ENCODE assay signal across 1 cellular context in the genomic region with DNA sequence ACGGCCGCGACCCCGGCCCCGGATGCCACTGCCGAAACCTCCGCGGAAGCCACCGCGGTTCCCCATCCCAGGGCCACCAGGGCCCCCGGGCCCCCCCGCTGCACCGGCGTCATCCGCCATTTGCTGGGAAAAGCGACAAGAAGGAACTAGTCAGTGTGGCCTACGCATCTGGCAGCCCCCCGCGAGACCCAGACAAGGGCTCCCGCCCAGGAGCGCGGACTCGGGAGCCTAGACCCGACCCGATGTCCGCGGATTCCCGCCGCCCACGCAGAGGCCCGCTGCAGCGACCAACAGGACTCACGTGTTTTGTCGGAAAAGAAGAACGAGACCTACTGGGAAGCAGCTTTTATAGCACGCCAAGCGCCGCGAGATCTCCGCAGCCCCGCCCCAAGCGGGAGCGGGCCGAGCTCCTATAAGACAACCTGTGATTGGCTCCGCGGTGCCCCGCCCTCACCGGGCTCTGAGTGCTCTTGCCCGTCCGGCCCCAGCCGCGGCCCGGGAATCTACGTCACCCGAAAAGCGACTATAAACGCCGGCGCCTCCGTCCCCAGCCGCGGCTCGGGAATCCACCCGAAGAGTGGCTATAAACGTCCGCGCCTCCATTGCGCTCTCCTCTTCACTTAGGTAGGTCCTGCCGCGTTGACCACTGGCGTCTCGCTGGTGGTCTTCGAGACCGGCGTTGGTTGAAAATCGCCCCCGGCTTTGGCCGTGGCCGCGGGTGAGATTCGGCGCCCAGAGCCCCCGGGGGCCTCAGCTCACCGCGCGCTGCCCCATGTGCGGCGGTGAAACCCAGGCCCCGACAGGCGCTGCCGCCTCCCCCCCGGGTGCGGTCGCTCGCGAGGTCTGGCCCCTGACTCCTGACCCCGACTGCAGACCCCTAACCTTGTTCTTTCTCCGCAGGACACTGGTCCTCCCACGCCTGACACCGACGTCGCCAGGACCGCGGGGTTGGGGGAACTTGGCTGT.
TF ChIP-seq lines count a peak whose summit lies in the region.

RPS2 (minus strand) TSS at position 321 of the 966 bp plus-strand sequence; CDS start at position 120, 201 bp downstream.

TF ChIP-seq in GM12878, 131 proteins besides CTCF, POLR2A, EP300 and RAD21 (continued from another document):
- TF ChIP-seq ZBTB40 (IDR thresholded peaks at IDR 0.05; ENCODE audit: borderline replicate concordance) (peak; percentile 69; the same call in 1 of the 2 replicates), MXI1 (IDR thresholded peaks at IDR 0.05; ENCODE audit: low read depth, low read length) (peak; percentile 94), EED (IDR thresholded peaks at IDR 0.05; ENCODE audit: low read depth) (0 out of 2 replicates have a peak, but pooled peaks have one; percentile 8), GATAD2B (conservative IDR thresholded peaks at IDR 0.05; ENCODE audit: low read depth) (peak; percentile 74), PAX5 (IDR thresholded peaks at IDR 0.05; ENCODE audit: borderline replicate concordance, low read depth, low read length) (peak; percentile 56; the same call in 1 of the 2 replicates), PKNOX1 (IDR thresholded peaks at IDR 0.05) (peak; percentile 63), IKZF2 (IDR thresholded peaks at IDR 0.05) (peak; percentile 51 to 77), POLR2AphosphoS5 (IDR thresholded peaks at IDR 0.05; ENCODE audit: low read length) (peak; percentile 100), GABPA (IDR thresholded peaks at IDR 0.05; ENCODE audit: low read depth) (0 out of 2 replicates have a peak, but pooled peaks have one; percentile 48), DPF2 (IDR thresholded peaks at IDR 0.05) (peak; percentile 54), RBBP5 (conservative IDR thresholded peaks at IDR 0.05) (peak; percentile 88; the same call in 1 of the 2 replicates), WRNIP1 (IDR thresholded peaks at IDR 0.05; ENCODE audit: borderline replicate concordance, low read depth, low read length) (no peak), TCF12 (IDR thresholded peaks at IDR 0.05; ENCODE audit: low read depth, low read length) (peak; percentile 66), MYC (IDR thresholded peaks at IDR 0.05; ENCODE audit: insufficient read depth, insufficient read length, insufficient replicate concordance, low read length, severe bottlenecking) (peak; percentile 99), HDGF (IDR thresholded peaks at IDR 0.05) (no peak), ZZZ3 (IDR thresholded peaks at IDR 0.05; ENCODE audit: control insufficient read depth, insufficient read length, low read depth) (no peak), TAF1 (IDR thresholded peaks at IDR 0.05; ENCODE audit: borderline replicate concordance, low read depth, low read length) (peak; percentile 100), ASH2L (IDR thresholded peaks at IDR 0.05; ENCODE audit: borderline replicate concordance, low read depth) (0 out of 2 replicates have a peak, but pooled peaks have one; percentile 79), CBX5 (IDR thresholded peaks at IDR 0.05; ENCODE audit: low read depth) (peak; percentile 70; the same call in 1 of the 2 replicates), IKZF1 (conservative IDR thresholded peaks at IDR 0.05) (peak; percentile 82), TCF3 (IDR thresholded peaks at IDR 0.05; ENCODE audit: borderline replicate concordance, insufficient read depth, low read depth, low read length) (peak; percentile 89), NBN (IDR thresholded peaks at IDR 0.05) (peak; percentile 79), RCOR1 (conservative IDR thresholded peaks at IDR 0.05; ENCODE audit: low read depth, low read length) (no peak; the same call in 1 of the 2 replicates), ESRRA (IDR thresholded peaks at IDR 0.05; ENCODE audit: low read length) (peak; percentile 66), IRF4 (IDR thresholded peaks at IDR 0.05; ENCODE audit: low read depth, low read length) (peak; percentile 63), YY1 (IDR thresholded peaks at IDR 0.05; ENCODE audit: low read depth, low read length) (peak; percentile 81), NR2F1 (conservative IDR thresholded peaks at IDR 0.05) (peak; percentile 45; the same call in 1 of the 2 replicates), JUNB (IDR thresholded peaks at IDR 0.05) (no peak), ZSCAN29 (IDR thresholded peaks at IDR 0.05) (peak; percentile 51; the same call in 1 of the 2 replicates), KLF5 (IDR thresholded peaks at IDR 0.05; ENCODE audit: partially characterized antibody) (peak; percentile 92), USF1 (IDR thresholded peaks at IDR 0.05; ENCODE audit: borderline replicate concordance, extremely low read length, insufficient read depth, low read depth, low read length) (no peak), SREBF2 (IDR thresholded peaks at IDR 0.05; ENCODE audit: low read length) (no peak), RELA (IDR thresholded peaks at IDR 0.05; ENCODE audit: borderline replicate concordance, partially characterized antibody) (peak; percentile 6), NRF1 (conservative IDR thresholded peaks at IDR 0.05; ENCODE audit: low read depth, low read length) (no peak), ZBED1 (IDR thresholded peaks at IDR 0.05; ENCODE audit: borderline replicate concordance) (0 out of 2 replicates have a peak, but pooled peaks have one; percentile 68), LARP7 (IDR thresholded peaks at IDR 0.05) (peak; percentile 93), NFIC (IDR thresholded peaks at IDR 0.05; ENCODE audit: low read depth, low read length) (peak; percentile 45; the same call in 1 of the 2 replicates), RB1 (IDR thresholded peaks at IDR 0.05; ENCODE audit: borderline replicate concordance) (peak; percentile 92; the same call in 1 of the 2 replicates), MYB (IDR thresholded peaks at IDR 0.05; ENCODE audit: borderline replicate concordance, low read depth, low read length) (no peak), SMAD5 (IDR thresholded peaks at IDR 0.05; ENCODE audit: low read depth) (peak; percentile 99), ATF2 (IDR thresholded peaks at IDR 0.05; ENCODE audit: low read length) (peak; percentile 55; the same call in 1 of the 2 replicates), ZNF207 (IDR thresholded peaks at IDR 0.05; ENCODE audit: borderline replicate concordance) (no peak; the same call in none of the 2 replicates), SMAD1 (IDR thresholded peaks at IDR 0.05; ENCODE audit: low read depth, partially characterized antibody) (peak; percentile 91), POLR2AphosphoS2 (IDR thresholded peaks at IDR 0.05; ENCODE audit: low read depth, low read length) (peak; percentile 99), RUNX3 (IDR thresholded peaks at IDR 0.05; ENCODE audit: low read length) (peak; percentile 30), BMI1 (IDR thresholded peaks at IDR 0.05; ENCODE audit: borderline replicate concordance) (no peak)
- TF ChIP-seq, protein P1, sequence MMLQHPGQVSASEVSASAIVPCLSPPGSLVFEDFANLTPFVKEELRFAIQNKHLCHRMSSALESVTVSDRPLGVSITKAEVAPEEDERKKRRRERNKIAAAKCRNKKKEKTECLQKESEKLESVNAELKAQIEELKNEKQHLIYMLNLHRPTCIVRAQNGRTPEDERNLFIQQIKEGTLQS (IDR thresholded peaks at IDR 0.05; ENCODE audit: borderline replicate concordance, extremely low read depth, low read depth, low read length) = peak; percentile 39; the same call in 1 of the 2 replicates
- TF ChIP-seq, protein P2, sequence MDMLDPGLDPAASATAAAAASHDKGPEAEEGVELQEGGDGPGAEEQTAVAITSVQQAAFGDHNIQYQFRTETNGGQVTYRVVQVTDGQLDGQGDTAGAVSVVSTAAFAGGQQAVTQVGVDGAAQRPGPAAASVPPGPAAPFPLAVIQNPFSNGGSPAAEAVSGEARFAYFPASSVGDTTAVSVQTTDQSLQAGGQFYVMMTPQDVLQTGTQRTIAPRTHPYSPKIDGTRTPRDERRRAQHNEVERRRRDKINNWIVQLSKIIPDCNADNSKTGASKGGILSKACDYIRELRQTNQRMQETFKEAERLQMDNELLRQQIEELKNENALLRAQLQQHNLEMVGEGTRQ (IDR thresholded peaks at IDR 0.05; ENCODE audit: borderline replicate concordance, low read depth, low read length) = no peak
- TF ChIP-seq, protein P3, sequence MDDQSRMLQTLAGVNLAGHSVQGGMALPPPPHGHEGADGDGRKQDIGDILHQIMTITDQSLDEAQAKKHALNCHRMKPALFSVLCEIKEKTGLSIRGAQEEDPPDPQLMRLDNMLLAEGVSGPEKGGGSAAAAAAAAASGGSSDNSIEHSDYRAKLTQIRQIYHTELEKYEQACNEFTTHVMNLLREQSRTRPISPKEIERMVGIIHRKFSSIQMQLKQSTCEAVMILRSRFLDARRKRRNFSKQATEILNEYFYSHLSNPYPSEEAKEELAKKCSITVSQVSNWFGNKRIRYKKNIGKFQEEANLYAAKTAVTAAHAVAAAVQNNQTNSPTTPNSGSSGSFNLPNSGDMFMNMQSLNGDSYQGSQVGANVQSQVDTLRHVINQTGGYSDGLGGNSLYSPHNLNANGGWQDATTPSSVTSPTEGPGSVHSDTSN (IDR thresholded peaks at IDR 0.05; ENCODE audit: insufficient replicate concordance, low read depth, low read length) = peak; percentile 18
- TF ChIP-seq, protein P4, sequence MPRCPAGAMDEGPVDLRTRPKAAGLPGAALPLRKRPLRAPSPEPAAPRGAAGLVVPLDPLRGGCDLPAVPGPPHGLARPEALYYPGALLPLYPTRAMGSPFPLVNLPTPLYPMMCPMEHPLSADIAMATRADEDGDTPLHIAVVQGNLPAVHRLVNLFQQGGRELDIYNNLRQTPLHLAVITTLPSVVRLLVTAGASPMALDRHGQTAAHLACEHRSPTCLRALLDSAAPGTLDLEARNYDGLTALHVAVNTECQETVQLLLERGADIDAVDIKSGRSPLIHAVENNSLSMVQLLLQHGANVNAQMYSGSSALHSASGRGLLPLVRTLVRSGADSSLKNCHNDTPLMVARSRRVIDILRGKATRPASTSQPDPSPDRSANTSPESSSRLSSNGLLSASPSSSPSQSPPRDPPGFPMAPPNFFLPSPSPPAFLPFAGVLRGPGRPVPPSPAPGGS (IDR thresholded peaks at IDR 0.05; ENCODE audit: borderline replicate concordance, insufficient read depth, low read depth, low read length, poor library complexity, severe bottlenecking) = peak; percentile 80
- TF ChIP-seq, protein P5, sequence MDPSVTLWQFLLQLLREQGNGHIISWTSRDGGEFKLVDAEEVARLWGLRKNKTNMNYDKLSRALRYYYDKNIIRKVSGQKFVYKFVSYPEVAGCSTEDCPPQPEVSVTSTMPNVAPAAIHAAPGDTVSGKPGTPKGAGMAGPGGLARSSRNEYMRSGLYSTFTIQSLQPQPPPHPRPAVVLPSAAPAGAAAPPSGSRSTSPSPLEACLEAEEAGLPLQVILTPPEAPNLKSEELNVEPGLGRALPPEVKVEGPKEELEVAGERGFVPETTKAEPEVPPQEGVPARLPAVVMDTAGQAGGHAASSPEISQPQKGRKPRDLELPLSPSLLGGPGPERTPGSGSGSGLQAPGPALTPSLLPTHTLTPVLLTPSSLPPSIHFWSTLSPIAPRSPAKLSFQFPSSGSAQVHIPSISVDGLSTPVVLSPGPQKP (IDR thresholded peaks at IDR 0.05; ENCODE audit: low read depth, low read length) = peak; percentile 10; the same call in 1 of the 2 replicates
